ENCODE assay signal across 20 cellular contexts in the genomic region with DNA sequence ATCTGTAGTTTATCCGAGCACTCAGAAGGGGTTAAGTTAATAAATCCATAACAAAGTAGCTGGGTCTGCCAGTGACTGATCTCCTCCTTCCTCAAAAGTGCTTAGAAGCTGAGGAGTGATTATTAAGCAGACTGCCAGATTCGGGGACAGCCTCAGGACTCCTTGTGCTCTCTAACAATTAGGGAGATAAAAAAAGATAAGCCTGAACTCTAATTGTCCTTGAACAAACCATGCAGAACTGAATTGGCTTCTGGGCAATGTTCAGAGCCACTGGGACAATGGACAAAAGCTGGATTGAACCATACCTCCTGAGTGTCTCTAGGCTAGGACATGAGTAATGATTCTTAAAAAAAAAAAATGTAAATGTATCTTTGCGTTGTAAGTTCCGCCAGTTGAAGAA. TPM values are rescaled to one million over a fixed set of nuclear protein-coding genes. Genes with fewer than 3 reads are reported as not detected.
"Had no signal": no experiment of that assay in that cellular context is flagged by ENCODE, and none has a peak within 500 bp of the region (broad histone marks: within the 10 kb centered on the region; RNA-seq: fewer than 3 reads in every experiment).

No MANE protein-coding gene starts in this region.

- DNase-seq: activated CD4-positive, alpha-beta memory T cell treated with anti-CD3 and anti-CD28 coated beads for 36 hours; activated CD4-positive, alpha-beta T cell treated with anti-CD3 and anti-CD28 coated beads for 4 hours; activated CD4-positive, CD25-positive, alpha-beta regulatory T cell; activated effector memory CD4-positive, alpha-beta T cell treated with anti-CD3 and anti-CD28 coated beads, Interleukin-2, amount 50 U/mL, for 16 hours; activated naive CD4-positive, alpha-beta T cell treated with anti-CD3 and anti-CD28 coated beads, Interleukin-2, amount 10 ng/mL, durations not matched to agents 7 days and 5 days; activated T-cell treated with anti-CD3 and anti-CD28 coated beads, Interleukin-2, amount 50 U/mL, for 72 hours; amygdala; caudate nucleus; effector CD4-positive, alpha-beta T cell; erythroblast; foreskin fibroblast; heart right ventricle; natural killer cell; stimulated activated CD4-positive, alpha-beta T cell treated with anti-CD3 and anti-CD28 coated beads, Interleukin-1b, Interleukin-23, amount 100 ng/mL, for 48 hours; substantia nigra; T-helper 17 cell; tibial artery had no signal

- ATAC-seq: activated T-cell treated with anti-CD3 and anti-CD28 coated beads, Interleukin-2, amount 50 U/mL, for 72 hours; natural killer cell; T-helper 17 cell had no signal

- H3K4me3 ChIP-seq: heart right ventricle, lung, prostate gland, right atrium auricular region, tibial artery had no signal

- H3K27ac ChIP-seq: heart right ventricle, prostate gland, right atrium auricular region, tibial artery had no signal

RNA-seq across cellular contexts. Expression of gene GRPR, which starts 22.7 kb away (rescaled TPM):
- total RNA-seq: activated CD4-positive, alpha-beta memory T cell treated with anti-CD3 and anti-CD28 coated beads for 36 hours had no signal
